In the genomic region with DNA sequence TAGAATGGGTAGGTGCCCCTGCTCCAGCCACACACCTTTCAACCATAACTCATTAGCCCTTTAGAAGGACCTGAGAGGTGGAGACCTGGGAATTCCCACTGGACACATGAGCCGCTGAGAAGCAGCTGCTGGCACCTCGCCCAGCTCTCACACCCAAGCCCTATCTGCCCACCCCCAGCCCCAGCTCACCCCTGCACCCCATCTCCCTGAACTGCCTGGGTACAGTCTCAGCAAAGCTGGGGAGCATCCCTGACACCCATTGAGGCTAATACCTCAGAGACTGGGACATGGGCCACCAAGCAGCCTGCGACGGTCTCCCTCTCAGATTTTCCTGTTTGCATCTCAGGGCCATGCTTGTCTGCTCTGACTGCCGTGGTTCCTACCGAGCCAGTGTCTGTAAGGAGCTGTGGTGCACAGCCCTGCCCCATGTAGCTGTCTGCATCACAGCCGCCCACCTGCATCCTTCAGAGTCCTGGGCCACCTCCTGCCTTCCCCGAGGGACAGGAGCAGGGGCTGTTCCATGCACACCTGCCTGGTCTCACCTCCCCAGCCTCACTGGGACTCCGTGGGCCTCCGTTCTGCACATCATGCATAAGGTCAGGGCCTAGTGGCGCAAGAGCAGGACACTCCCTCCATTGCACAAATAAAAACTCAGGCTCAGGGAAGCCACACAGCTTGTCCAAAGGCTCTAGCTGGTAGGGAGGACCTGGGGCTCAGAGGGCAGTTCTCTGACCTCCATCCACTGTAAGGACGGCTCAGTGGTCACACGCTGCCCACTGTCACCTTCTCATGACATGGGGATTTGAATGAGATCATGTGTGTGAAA, we compare ENCODE assay signal across 16 cellular contexts.
A peak's percentile ranks its signal among the peaks of the same experiment; 100 is the strongest.
DNase-seq lines count a peak whose midpoint lies in the region; FAIRE-seq and TF ChIP-seq lines count a peak whose summit lies in the region.
"Had no signal": no experiment of that assay in that cellular context is flagged by ENCODE, and none has a peak within 500 bp of the region (broad histone marks: within the 10 kb centered on the region; RNA-seq: fewer than 3 reads in every experiment).

No MANE protein-coding gene starts in this region.

- peak; percentile 1 for DNase-seq in NCI-H1092 treated with DMSO at 0.1 percent for 48 hours (lab: John Stamatoyannopoulos, UW)
- DNase-seq in NCI-H1092 (lab: John Stamatoyannopoulos, UW), result no peak
- DNase-seq in H7, result peak; percentile 19
- DNase-seq in kidney, result peak; percentile 46
- peak; percentile 64 for DNase-seq in osteoblast (ENCODE audit: insufficient read length, low spot score, missing footprints)
- DNase-seq in GM13976 (ENCODE audit: low spot score), result no peak
- no peak for DNase-seq in HT-29 (ENCODE audit: low spot score)
- DNase-seq in globus pallidus (ENCODE audit: low spot score), result no peak
- DNase-seq: BE2C; CD8-positive, alpha-beta T cell; MG63; NCI-H1105 treated with DMSO at 0.1 percent for 48 hours; PC-9 had no signal

- H3K27ac ChIP-seq in kidney (ENCODE audit: low read depth in 2 of 2, low read length in 2 of 2) (no peak overlapping the region), osteoblast (ENCODE audit: low read depth, low read length) (no peak overlapping the region)
- H3K27ac ChIP-seq: 22Rv1, PC-9 had no signal

- H2AFZ ChIP-seq in osteoblast (ENCODE audit: low read length), result no peak overlapping the region
- H2AFZ ChIP-seq: GM23338, PC-9 had no signal

- no peak overlapping the region for H3K9ac ChIP-seq in kidney (ENCODE audit: low read length in 2 of 2)

- no peak for FAIRE-seq in kidney (lab: Jason Lieb, UNC)
- FAIRE-seq: GM18507 had no signal

- H3K4me1 ChIP-seq in kidney (ENCODE audit: control insufficient read depth in 1 of 2, insufficient read depth in 1 of 2, low read depth in 1 of 2, low read length in 2 of 2) (peaks cover 0 to 5% of the 10 kb centered on the region in 2 donors), osteoblast (ENCODE audit: insufficient read depth, low read length) (no peaks in the 10 kb centered on the region)
- H3K4me1 ChIP-seq: BE2C had no signal

- TF ChIP-seq CTCF in kidney (IDR thresholded peaks at IDR 0.05; ENCODE audit: borderline replicate concordance, extremely low read depth, insufficient read depth) (no peak), osteoblast (IDR thresholded peaks at IDR 0.05; ENCODE audit: extremely low read depth, low read depth, low read length) (no peak), GM13976 (IDR thresholded peaks at IDR 0.05; ENCODE audit: borderline replicate concordance, control extremely low read depth, extremely low read depth, insufficient read depth, missing control alignments) (no peak)

- H3K4me2 ChIP-seq in osteoblast (ENCODE audit: insufficient read depth, low read length), result no peak overlapping the region
- H3K4me2 ChIP-seq: GM23338, PC-9 had no signal

- H3K4me3 ChIP-seq in H7 (ENCODE audit: insufficient read depth, low read depth, low read length) (no peak overlapping the region), kidney (ENCODE audit: low read length in 2 of 2) (no peak overlapping the region), osteoblast (ENCODE audit: insufficient read depth, low read length) (no peak overlapping the region)
- H3K4me3 ChIP-seq: GM23338, MG63, PC-9 had no signal

- H3K27me3 ChIP-seq in H7 (ENCODE audit: control insufficient read depth, insufficient read depth, low read length) (no peaks in the 10 kb centered on the region), osteoblast (ENCODE audit: insufficient read depth, low read length) (peaks cover 8% of the 10 kb centered on the region)
- H3K27me3 ChIP-seq: BE2C, MG63 had no signal

- no peaks in the 10 kb centered on the region for H3K79me2 ChIP-seq in osteoblast (ENCODE audit: insufficient read depth, low read length)

- intact Hi-C loops in kidney (cut with DNase I), result no loop called here

- in situ Hi-C loops in GM13976 (cut with MboI; ENCODE audit: low sequenced_read_pairs, unreplicated experiment), result no loop called here

- no peaks in the 10 kb centered on the region for H3K9me3 ChIP-seq in kidney (ENCODE audit: control insufficient read depth in 1 of 2, low read length in 2 of 2)
- H3K9me3 ChIP-seq in osteoblast (ENCODE audit: low read depth, low read length), result no peaks in the 10 kb centered on the region
- H3K9me3 ChIP-seq: BE2C, MG63 had no signal

- H3K36me3 ChIP-seq in H7 (replicated peaks; ENCODE audit: control insufficient read depth, insufficient read depth, low read length) (no peaks in the 10 kb centered on the region), kidney (ENCODE audit: control insufficient read depth in 1 of 2, insufficient read depth in 2 of 2, low read length in 2 of 2) (no peaks in the 10 kb centered on the region), osteoblast (ENCODE audit: insufficient read depth, low read length) (no peaks in the 10 kb centered on the region)
- H3K36me3 ChIP-seq: BE2C, MG63 had no signal

- no peaks in the 10 kb centered on the region for H4K20me1 ChIP-seq in osteoblast (ENCODE audit: insufficient read depth, low read length)

Comparison
In these comparisons a context has a peak if more than half of its experiments do, and no peak if none do; other contexts are left out.
1. DNase-seq: peak in NCI-H1092 treated with DMSO at 0.1 percent for 48 hours (single experiment), H7 (single experiment), kidney (single experiment) and osteoblast (single experiment); none in NCI-H1092 (single experiment), GM13976 (single experiment), HT-29 (single experiment) and globus pallidus (single experiment).